In the genomic region with DNA sequence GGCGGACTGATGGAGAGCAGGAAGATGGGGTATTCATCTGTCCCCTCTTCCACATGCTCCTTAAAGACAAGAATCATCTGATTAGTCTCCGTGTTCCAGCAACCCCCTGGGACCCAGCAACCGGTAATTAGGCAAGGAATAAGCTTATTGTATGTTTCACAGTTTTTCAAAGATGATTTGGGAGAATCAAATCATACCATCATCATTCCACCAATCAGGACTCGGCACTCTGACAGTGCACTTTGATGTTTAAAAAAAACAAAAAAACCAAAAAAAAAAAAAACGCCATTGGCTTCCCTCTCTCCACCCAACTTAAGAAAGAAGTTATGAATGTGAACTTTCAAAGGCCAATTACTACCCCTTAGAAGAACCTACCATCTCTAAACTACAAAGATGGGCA, we compare ENCODE assay signal across 14 cellular contexts. TPM values are rescaled to one million over a fixed set of nuclear protein-coding genes. Genes with fewer than 3 reads are reported as not detected.
DNase-seq lines count a peak whose midpoint lies in the region; ATAC-seq, FAIRE-seq and TF ChIP-seq lines count a peak whose summit lies in the region.
"Had no signal": no experiment of that assay in that cellular context is flagged by ENCODE, and none has a peak within 500 bp of the region (broad histone marks: within the 10 kb centered on the region; RNA-seq: fewer than 3 reads in every experiment).

No MANE protein-coding gene starts in this region.

- CTCF ChIA-PET in A549 (lab: Yijun Ruan, JAX) (interaction anchor here (0.8 to 3.9 kb wide), 7 partner anchors 9 to 352 kb away, joined by 3 to 37 read pairs (median 5); no protein-coding TSS in a partner anchor), mammary epithelial cell (lab: Charles Lee; ENCODE audit: low non-redundant PET) (interaction anchor here (0.6 kb wide), 1 partner anchor 164 kb away, joined by 7 read pairs; no protein-coding TSS in a partner anchor)

- intact Hi-C loops in mammary epithelial cell (cut with micrococcal nuclease) (loop anchor here (5.0 kb wide), 1 partner anchor 274 kb away; no protein-coding TSS in a partner anchor), uterus (cut with DNase I; ENCODE audit: low total_unique reads) (loop anchor here (5.0 kb wide), 1 partner anchor 124 kb away; a partner anchor contains a TSS)

- H2AFZ ChIP-seq in Karpas-422 (ENCODE audit: low read length), result no peak overlapping the region
- H2AFZ ChIP-seq in mammary epithelial cell (ENCODE audit: low read depth, low read length), result peak overlapping the region; percentile 7

- 75% methylated on average over 5 of the region's 5 CpGs for WGBS in A549 (ENCODE audit: missing lambda C conversion rate)
- WGBS in mammary epithelial cell (ENCODE audit: low coverage, missing lambda C conversion rate), result 88% methylated on average over 5 of the region's 5 CpGs

- H3K27me3 Mint-ChIP-seq in neural crest cell (ENCODE audit: low read depth), result peaks cover 2% of the 10 kb centered on the region

- in situ Hi-C loops in mammary epithelial cell (cut with MboI; ENCODE audit: low sequenced_read_pairs in 2 of 2), result loop anchor here in 1 of 2 donors (10.0 kb wide), 1 partner anchor 352 kb away; a partner anchor contains a TSS

- H3K9me2 ChIP-seq in Karpas-422 (replicated peaks; ENCODE audit: insufficient read depth, low read length), result no peaks in the 10 kb centered on the region

- no peak for TF ChIP-seq POLR2A in A549 (IDR thresholded peaks at IDR 0.05; ENCODE audit: low read length)
- TF ChIP-seq POLR2A in uterus (IDR thresholded peaks at IDR 0.05), result no peak

- POLR2A ChIA-PET in A549 (lab: Yijun Ruan, JAX), result interaction anchor here (1.0 kb wide), 1 partner anchor 10 kb away, joined by 4 read pairs; no protein-coding TSS in a partner anchor

- no peaks in the 10 kb centered on the region for H3K9me3 Mint-ChIP-seq in neural crest cell
- H3K9me3 Mint-ChIP-seq in stimulated activated effector memory CD8-positive, alpha-beta T cell treated with anti-CD3 and anti-CD28 coated beads, Interleukin-12 subunit alpha, Interleukin-12 subunit beta, amount 100 ng/mL, for 72 hours, result no peaks in the 10 kb centered on the region
- H3K9me3 Mint-ChIP-seq: naive B cell had no signal

- peaks cover 5% of the 10 kb centered on the region for H3K36me3 Mint-ChIP-seq in neural crest cell (ENCODE audit: low read depth)
- H3K36me3 Mint-ChIP-seq in stimulated activated effector memory CD8-positive, alpha-beta T cell treated with anti-CD3 and anti-CD28 coated beads, Interleukin-12 subunit alpha, Interleukin-12 subunit beta, amount 100 ng/mL, for 72 hours, result peaks cover 12% of the 10 kb centered on the region
- H3K36me3 Mint-ChIP-seq: naive B cell had no signal

- H3K4me3 Mint-ChIP-seq in neural crest cell, result peak overlapping the region; percentile 76
- no peak overlapping the region for H3K4me3 Mint-ChIP-seq in stimulated activated effector memory CD8-positive, alpha-beta T cell treated with anti-CD3 and anti-CD28 coated beads, Interleukin-12 subunit alpha, Interleukin-12 subunit beta, amount 100 ng/mL, for 72 hours

- H3K4me3 ChIP-seq in A549, result no peak overlapping the region
- no peak overlapping the region for H3K4me3 ChIP-seq in Karpas-422 (ENCODE audit: low read length)
- no peak overlapping the region for H3K4me3 ChIP-seq in mammary epithelial cell (replicated peaks in 1 of 3; ENCODE audit: insufficient read depth in 1 of 3, low read depth in 2 of 3, low read length in 3 of 3)
- no peak overlapping the region for H3K4me3 ChIP-seq in uterus
- H3K4me3 ChIP-seq: upper lobe of right lung had no signal

- no peak for TF ChIP-seq CTCF in A549 (IDR thresholded peaks at IDR 0.05)
- no peak for TF ChIP-seq CTCF in mammary epithelial cell (conservative IDR thresholded peaks at IDR 0.05 in 1 of 2, IDR thresholded peaks at IDR 0.05 in 1 of 2; ENCODE audit: extremely low read depth in 1 of 2, insufficient read depth in 1 of 2, low read depth in 1 of 2, low read length in 2 of 2)
- TF ChIP-seq CTCF in neural crest cell (conservative IDR thresholded peaks at IDR 0.05), result no peak
- TF ChIP-seq CTCF in uterus (IDR thresholded peaks at IDR 0.05), result no peak

- no peaks in the 10 kb centered on the region for H3K27me3 ChIP-seq in Karpas-422 (ENCODE audit: low read length)
- H3K27me3 ChIP-seq in mammary epithelial cell (ENCODE audit: insufficient read depth, low read length), result no peaks in the 10 kb centered on the region
- no peaks in the 10 kb centered on the region for H3K27me3 ChIP-seq in uterus
- H3K27me3 ChIP-seq: upper lobe of right lung had no signal

- H3K9ac ChIP-seq in Karpas-422 (ENCODE audit: low read length) (no peak overlapping the region), mammary epithelial cell (ENCODE audit: insufficient read depth, low read length) (no peak overlapping the region)

- FAIRE-seq in A549 (lab: Jason Lieb, UNC), result no peak
- FAIRE-seq: frontal cortex, small intestine had no signal

- BruUV-seq in mammary epithelial cell (replicated peaks; lab: Mats Ljungman, UMichigan), result no TSS peak

- H3K4me1 ChIP-seq in A549, result peaks cover 41% of the 10 kb centered on the region
- H3K4me1 ChIP-seq in Karpas-422 (ENCODE audit: low read length), result peaks cover 47% of the 10 kb centered on the region
- peaks cover 30% of the 10 kb centered on the region for H3K4me1 ChIP-seq in mammary epithelial cell (ENCODE audit: insufficient read depth, low read length)
- H3K4me1 ChIP-seq in uterus, result peaks cover 0 to 7% of the 10 kb centered on the region in 2 donors

- peak overlapping the region; percentile 82 to 99 for H3K27ac ChIP-seq in A549
- no peak overlapping the region for H3K27ac ChIP-seq in Karpas-422 (ENCODE audit: low read length)
- no peak overlapping the region for H3K27ac ChIP-seq in mammary epithelial cell (ENCODE audit: insufficient read depth, low read depth, low read length)
- no peak overlapping the region for H3K27ac ChIP-seq in uterus

- TF ChIP-seq EP300 in A549 (IDR thresholded peaks at IDR 0.05), result no peak

- H3K4me1 Mint-ChIP-seq in neural crest cell, result peaks cover 39% of the 10 kb centered on the region
- H3K4me1 Mint-ChIP-seq in stimulated activated effector memory CD8-positive, alpha-beta T cell treated with anti-CD3 and anti-CD28 coated beads, Interleukin-12 subunit alpha, Interleukin-12 subunit beta, amount 100 ng/mL, for 72 hours, result peaks cover 25% of the 10 kb centered on the region

- H4K20me1 ChIP-seq in Karpas-422 (ENCODE audit: insufficient read depth, low read depth, low read length), result peaks cover 5% of the 10 kb centered on the region; the same call in 1 of the 2 replicates
- no peaks in the 10 kb centered on the region for H4K20me1 ChIP-seq in mammary epithelial cell (ENCODE audit: insufficient read depth, low read length)

- H3K9me3 ChIP-seq in A549 (no peaks in the 10 kb centered on the region), Karpas-422 (ENCODE audit: low read length) (no peaks in the 10 kb centered on the region), mammary epithelial cell (replicated peaks; ENCODE audit: insufficient read depth, low read length) (no peaks in the 10 kb centered on the region), uterus (no peaks in the 10 kb centered on the region)
- H3K9me3 ChIP-seq: upper lobe of right lung had no signal

- TF ChIP-seq RAD21 in A549 (conservative IDR thresholded peaks at IDR 0.05 in 1 of 2, IDR thresholded peaks at IDR 0.05 in 1 of 2), result no peak

- peaks cover 37% of the 10 kb centered on the region for H3K79me2 ChIP-seq in Karpas-422 (ENCODE audit: low read length)
- H3K79me2 ChIP-seq in mammary epithelial cell (ENCODE audit: insufficient read depth, low read length), result peaks cover 36% of the 10 kb centered on the region

- no peak for ATAC-seq in A549
- ATAC-seq in stimulated activated effector memory CD8-positive, alpha-beta T cell treated with anti-CD3 and anti-CD28 coated beads, Interleukin-12 subunit alpha, Interleukin-12 subunit beta, amount 100 ng/mL, for 72 hours, result no peak
- ATAC-seq: upper lobe of right lung had no signal

- H3K36me3 ChIP-seq in Karpas-422 (ENCODE audit: insufficient read depth, low read length), result peaks cover 10% of the 10 kb centered on the region; the same call in 1 of the 2 replicates
- peaks cover 3% of the 10 kb centered on the region for H3K36me3 ChIP-seq in mammary epithelial cell (ENCODE audit: insufficient read depth, low read length)
- no peaks in the 10 kb centered on the region for H3K36me3 ChIP-seq in uterus
- H3K36me3 ChIP-seq: upper lobe of right lung had no signal

- DNase-seq in A549 (ENCODE audit: low read depth in 1 of 2, low spot score in 1 of 2), result no peak
- DNase-seq in Karpas-422, result peak; percentile 44
- DNase-seq in mammary epithelial cell, result no peak
- DNase-seq in neural crest cell (ENCODE audit: low read depth, low spot score), result no peak
- DNase-seq in stimulated activated effector memory CD8-positive, alpha-beta T cell treated with anti-CD3 and anti-CD28 coated beads, Interleukin-12 subunit alpha, Interleukin-12 subunit beta, amount 100 ng/mL, for 72 hours (ENCODE audit: low spot score in 2 of 2), result no peak
- DNase-seq in uterus, result no peak
- no peak for DNase-seq in NCI-H748 treated with DMSO at 0.1 percent for 48 hours (lab: John Stamatoyannopoulos, UW)
- no peak for DNase-seq in NCI-H774 (lab: John Stamatoyannopoulos, UW)
- DNase-seq: activated CD4-positive, alpha-beta T cell treated with anti-CD3 and anti-CD28 coated beads for 4 hours; aorta; naive B cell had no signal

- H3K4me2 ChIP-seq in A549 (peak overlapping the region; percentile 66), Karpas-422 (ENCODE audit: low read depth, low read length, poor library complexity, severe bottlenecking) (no peak overlapping the region), mammary epithelial cell (ENCODE audit: insufficient read depth, low read depth, low read length) (no peak overlapping the region)

- dilution Hi-C loops in mammary epithelial cell (cut with HindIII; ENCODE audit: low sequenced_read_pairs), result no loop called here

- H3K27ac Mint-ChIP-seq in neural crest cell (ENCODE audit: unreplicated experiment), result no peak overlapping the region
- H3K27ac Mint-ChIP-seq in stimulated activated effector memory CD8-positive, alpha-beta T cell treated with anti-CD3 and anti-CD28 coated beads, Interleukin-12 subunit alpha, Interleukin-12 subunit beta, amount 100 ng/mL, for 72 hours, result no peak overlapping the region

TF ChIP-seq in A549, 52 proteins besides CTCF, POLR2A, EP300 and RAD21 (continues in another document):
- TF ChIP-seq FOXS1 (CRISPR knock-in tag; IDR thresholded peaks at IDR 0.05) (no peak), NPAS2 (CRISPR knock-in tag; IDR thresholded peaks at IDR 0.05; ENCODE audit: borderline replicate concordance) (no peak), HOXB13 (CRISPR knock-in tag; IDR thresholded peaks at IDR 0.05; ENCODE audit: low read depth) (no peak)

RNA-seq across cellular contexts. Expression of a gene that starts 1.3 kb away (rescaled TPM):
- polyA plus RNA-seq in A549 (2011; rRNA removed) (187 and 379 TPM in 2 replicates), A549 (2017; fragmentation: RNase III; extraction: RNeasy Plus Mini Kit Qiagen cat#74134 plus additional on column Dnase treatment) (154 to 197 TPM (median 177 TPM) in 3 replicates), mammary epithelial cell (144 TPM)
- 156 and 163 TPM in 2 replicates for polyA plus RNA-seq in A549 (2012; cell fraction: cytosol; rRNA removed)
- 1,193 and 1,318 TPM in 2 replicates for polyA plus RNA-seq in A549 (2012; cell fraction: nucleus; rRNA removed)
- polyA minus RNA-seq in A549 (2011; rRNA and poly(A)+ RNA removed), result 837 and 1,039 TPM in 2 replicates
- 240 and 340 TPM in 2 replicates for total RNA-seq in Karpas-422 (2014; rRNA removed; shearing (Covaris generic); ENCODE audit: low replicate concordance)
- total RNA-seq in mammary epithelial cell (100 to 1,000 TPM; 557 to 626 TPM), neural crest cell (518 and 528 TPM in 2 replicates), uterus (100 to 1,000 TPM; 251 to 634 (median 479) TPM)
- 733 TPM for polyA minus RNA-seq in mammary epithelial cell

Comparison
In these comparisons a context has a peak if more than half of its experiments do, and no peak if none do; other contexts are left out.
1. H3K27ac ChIP-seq: peak in A549 (2 of 2); none in Karpas-422 (single experiment), mammary epithelial cell (single experiment) and uterus (0 of 2).